In genomic region chr17:81419333-81419885, GRCh38 we compare ENCODE assay signal across 8 cellular contexts. TPM values are rescaled to one million over a fixed set of nuclear protein-coding genes. Genes with fewer than 3 reads are reported as not detected.
A peak's percentile ranks its signal among the peaks of the same experiment; 100 is the strongest.
DNase-seq lines count a peak whose midpoint lies in the region; ATAC-seq, FAIRE-seq and TF ChIP-seq lines count a peak whose summit lies in the region.

No MANE protein-coding gene starts in this region.

- intact Hi-C loops in colonic mucosa (cut with DNase I) = no loop called here
- intact Hi-C loops in lower lobe of right lung (cut with DNase I) = no loop called here

- H3K4me3 Mint-ChIP-seq in T-helper 17 cell = no peak overlapping the region

- peaks cover 2% of the 10 kb centered on the region for H3K4me1 Mint-ChIP-seq in T-helper 17 cell

- no peak for FAIRE-seq in urothelium cell line (lab: Jason Lieb, UNC)

- DNase-seq in DMS153 treated with DMSO at 0.1 percent for 48 hours (lab: John Stamatoyannopoulos, UW; ENCODE audit: unreplicated experiment) = peak; percentile 93
- peak; percentile 43 to 79 for DNase-seq in NCI-H446 (lab: John Stamatoyannopoulos, UW)
- DNase-seq in colonic mucosa = peak; percentile 86
- peak; percentile 87 for DNase-seq in lower lobe of right lung
- peak; percentile 96 for DNase-seq in urothelium cell line (ENCODE audit: low spot score)
- no peak for DNase-seq in T-helper 17 cell

- H3K4me3 ChIP-seq in colonic mucosa (peak overlapping the region; percentile 10), lower lobe of right lung (peak overlapping the region; percentile 36)

- peak overlapping the region; percentile 54 to 76 for H3K9ac ChIP-seq in colonic mucosa (ENCODE audit: low read depth in 2 of 2, low read length in 2 of 2)

- H3K27me3 ChIP-seq in colonic mucosa = no peaks in the 10 kb centered on the region
- H3K27me3 ChIP-seq in lower lobe of right lung (ENCODE audit: low read depth) = no peaks in the 10 kb centered on the region

- peaks cover 11% of the 10 kb centered on the region for H3K27me3 Mint-ChIP-seq in T-helper 17 cell

- TF ChIP-seq CTCF in colonic mucosa (IDR thresholded peaks at IDR 0.05) (no peak), lower lobe of right lung (IDR thresholded peaks at IDR 0.05) (no peak)

- ATAC-seq in lower lobe of right lung (peak; percentile 84), T-helper 17 cell (no peak), GM18519 (IDR thresholded peaks at IDR 0.05; ENCODE audit: low FRiP score, unreplicated experiment) (no peak), GM21528 (IDR thresholded peaks at IDR 0.05; ENCODE audit: low FRiP score, unreplicated experiment) (no peak)

- H3K4me1 ChIP-seq in colonic mucosa (peaks cover 12% of the 10 kb centered on the region), lower lobe of right lung (peaks cover 68% of the 10 kb centered on the region)

- no peak overlapping the region for H3K27ac Mint-ChIP-seq in T-helper 17 cell

- H3K9me3 ChIP-seq in colonic mucosa (no peaks in the 10 kb centered on the region), lower lobe of right lung (no peaks in the 10 kb centered on the region), T-helper 17 cell (ENCODE audit: control insufficient read depth, low read length, poor library complexity, severe bottlenecking) (no peaks in the 10 kb centered on the region)

- H3K36me3 Mint-ChIP-seq in T-helper 17 cell (ENCODE audit: low read depth) = no peaks in the 10 kb centered on the region

- H3K27ac ChIP-seq in colonic mucosa (peak overlapping the region; percentile 86), lower lobe of right lung (peak overlapping the region; percentile 85)

- no peaks in the 10 kb centered on the region for H3K36me3 ChIP-seq in colonic mucosa
- H3K36me3 ChIP-seq in lower lobe of right lung = no peaks in the 10 kb centered on the region

RNA-seq across cellular contexts. Expression of gene BAHCC1, which starts 24.2 kb away (rescaled TPM):
- 10 to 100 TPM; 12.5 to 26.3 TPM for total RNA-seq in colonic mucosa
- total RNA-seq in lower lobe of right lung = 19.9 TPM
- under 1 TPM; 0.22 to 0.29 TPM for total RNA-seq in T-helper 17 cell

Comparison
In these comparisons a context has a peak if more than half of its experiments do, and no peak if none do; other contexts are left out.
1. DNase-seq: peak in DMS153 treated with DMSO at 0.1 percent for 48 hours (single experiment), NCI-H446 (2 of 2), colonic mucosa (single experiment), lower lobe of right lung (single experiment) and urothelium cell line (single experiment); none in T-helper 17 cell (0 of 3).
2. ATAC-seq: peak in lower lobe of right lung (2 of 2); none in T-helper 17 cell (single experiment), GM18519 (single experiment) and GM21528 (single experiment).
3. RNA of gene BAHCC1, which starts 24.2 kb away (total RNA-seq): 12.5 to 26.3 TPM in colonic mucosa and 19.9 TPM in lower lobe of right lung (single experiment); 0.22 to 0.29 TPM in T-helper 17 cell; every median in the first group is over 10 times any median in the second.